In genomic region chrX:110135618-110136017, GRCh38 we compare ENCODE assay signal across 20 cellular contexts.
"Had no signal": no experiment of that assay in that cellular context is flagged by ENCODE, and none has a peak within 500 bp of the region (broad histone marks: within the 10 kb centered on the region; RNA-seq: fewer than 3 reads in every experiment).

No MANE protein-coding gene starts in this region.

- ATAC-seq: activated naive CD4-positive, alpha-beta T cell treated with anti-CD3 and anti-CD28 coated beads, Interleukin-2, amount 50 U/mL, for 72 hours; activated T-cell treated with anti-CD3 and anti-CD28 coated beads, Interleukin-2, amount 50 U/mL, for 72 hours; body of pancreas; gastroesophageal sphincter; heart left ventricle; stimulated activated naive B cell treated with anti-CD40 and anti-IgM and Interleukin-4, amounts not matched to agents 10 μg/mL and 1 μg/mL and 100 μg/mL, for 72 hours had no signal

- DNase-seq: activated CD4-positive, alpha-beta T cell treated with anti-CD3 and anti-CD28 coated beads for 1 hour; activated gamma-delta T cell treated with Interleukin-2 at 50 U/mL for 16 hours; activated T-cell treated with anti-CD3 and anti-CD28 coated beads, Interleukin-2, amount 50 U/mL, for 72 hours; adrenal gland; body of pancreas; caudate nucleus; endodermal cell; heart left ventricle; kidney glomerular epithelial cell; left ventricle myocardium inferior; nephron progenitor cell; occipital lobe; posterior cingulate gyrus; spleen; stimulated activated naive B cell treated with anti-CD40 and anti-IgM and Interleukin-4, amounts not matched to agents 10 μg/mL and 1 μg/mL and 100 μg/mL, for 72 hours; T1000; thyroid gland; WERI-Rb-1 had no signal

- H3K4me1 ChIP-seq: adrenal gland, body of pancreas, gastroesophageal sphincter, spleen, thyroid gland had no signal

- H3K9me3 ChIP-seq: adrenal gland, body of pancreas, gastroesophageal sphincter, heart left ventricle, left ventricle myocardium inferior, spleen, thyroid gland had no signal

- H3K27me3 ChIP-seq: adrenal gland, body of pancreas, gastroesophageal sphincter, spleen, thyroid gland had no signal

- H3K36me3 ChIP-seq: adrenal gland, heart left ventricle, left ventricle myocardium inferior, spleen, thyroid gland had no signal

- H3K4me3 ChIP-seq: adrenal gland, body of pancreas, gastroesophageal sphincter, heart left ventricle, left ventricle myocardium inferior, spleen, thyroid gland had no signal

- H3K27ac ChIP-seq: adrenal gland, body of pancreas, gastroesophageal sphincter, heart left ventricle, left ventricle myocardium inferior, spleen, thyroid gland, WERI-Rb-1 had no signal
